Comparison of ENCODE assay signal across 27 cellular contexts in the genomic region with DNA sequence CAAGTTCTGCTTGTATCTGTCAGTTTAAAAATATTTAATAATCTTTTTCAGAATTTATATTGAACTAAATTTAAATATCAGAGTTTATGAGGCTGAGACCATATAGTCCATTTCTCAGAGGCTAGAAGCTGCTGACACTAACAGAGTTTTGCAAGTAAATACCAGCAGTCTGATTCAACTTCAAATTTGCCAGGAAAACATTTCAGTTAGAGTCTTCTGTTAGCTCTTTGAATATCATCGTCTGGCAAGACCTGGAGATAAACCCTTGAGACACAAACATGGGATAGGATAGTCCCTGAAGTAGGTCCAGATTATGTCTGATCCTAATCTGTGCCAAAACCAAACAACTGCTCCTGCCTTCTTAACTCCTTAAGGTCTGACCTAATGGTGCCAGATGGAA.
"Had no signal": no experiment of that assay in that cellular context is flagged by ENCODE, and none has a peak within 500 bp of the region (broad histone marks: within the 10 kb centered on the region; RNA-seq: fewer than 3 reads in every experiment).

No MANE protein-coding gene starts in this region.

- H3K27ac ChIP-seq: dorsolateral prefrontal cortex, epithelial cell of prostate, foreskin keratinocyte, gastroesophageal sphincter, heart left ventricle, hepatocyte, ovary, right lobe of liver, spleen, testis, tibial artery had no signal

- ATAC-seq: esophagus mucosa; foreskin keratinocyte; gastroesophageal sphincter; heart left ventricle; left lobe of liver; naive thymus-derived CD8-positive, alpha-beta T cell; right lobe of liver; stimulated activated memory B cell treated with anti-CD40 and anti-IgM and Interleukin-4, amounts not matched to agents 10 μg/mL and 1 μg/mL and 100 μg/mL, for 72 hours; stimulated activated naive CD8-positive, alpha-beta T cell treated with anti-CD3 and anti-CD28 coated beads, Interleukin-15, Interleukin-2, amounts not matched to agents 100 U/mL and 50 U/mL, for 24 hours had no signal

- DNase-seq: cerebellar nuclear complex; dorsolateral prefrontal cortex; effector CD4-positive, alpha-beta T cell; foreskin keratinocyte; heart left ventricle; kidney; mesenchymal stem cell; midbrain; naive thymus-derived CD8-positive, alpha-beta T cell; nephron progenitor cell; nucleus accumbens; ovary; posterior cingulate gyrus; retina; right lobe of liver; spleen; stimulated activated CD4-positive, alpha-beta T cell treated with anti-CD3 and anti-CD28 coated beads, Interleukin-4, amount 100 ng/mL, for 4 hours; stimulated activated naive CD8-positive, alpha-beta T cell treated with anti-CD3 and anti-CD28 coated beads, Interleukin-15, Interleukin-2, amounts not matched to agents 100 U/mL and 50 U/mL, for 24 hours; substantia nigra; testis; tibial artery had no signal
